Comparison of ENCODE assay signal across 13 cellular contexts in the genomic region with DNA sequence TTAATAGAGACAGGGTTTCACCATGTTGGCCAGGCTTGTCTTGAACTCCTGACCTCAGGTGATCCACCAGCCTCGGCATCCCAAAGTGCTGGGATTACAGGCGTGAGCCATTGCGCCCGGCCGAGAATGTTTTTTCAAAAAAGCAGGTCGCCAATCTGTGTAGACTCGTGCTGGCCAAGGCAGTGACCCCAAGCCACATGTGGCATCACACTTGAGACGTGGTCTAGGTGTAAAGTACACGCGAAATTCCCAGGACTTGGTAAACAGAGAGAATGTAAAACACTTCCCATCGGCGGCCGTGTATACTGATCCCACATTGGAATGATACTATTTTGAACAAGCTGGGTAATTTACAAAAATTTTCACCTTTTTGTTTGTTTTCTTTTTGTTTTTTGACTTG. TPM values are rescaled to one million over a fixed set of nuclear protein-coding genes. Genes with fewer than 3 reads are reported as not detected.
A peak's percentile ranks its signal among the peaks of the same experiment; 100 is the strongest.
DNase-seq lines count a peak whose midpoint lies in the region; ATAC-seq and TF ChIP-seq lines count a peak whose summit lies in the region.
"Had no signal": no experiment of that assay in that cellular context is flagged by ENCODE, and none has a peak within 500 bp of the region (broad histone marks: within the 10 kb centered on the region; RNA-seq: fewer than 3 reads in every experiment).

No MANE protein-coding gene starts in this region.

- H3K9me3 ChIP-seq in CD4-positive, alpha-beta T cell (ENCODE audit: control insufficient read depth, low read length): no peaks in the 10 kb centered on the region
- no peaks in the 10 kb centered on the region for H3K9me3 ChIP-seq in T-helper 17 cell (ENCODE audit: control insufficient read depth, low read length, poor library complexity, severe bottlenecking)
- H3K9me3 ChIP-seq in naive thymus-derived CD4-positive, alpha-beta T cell (ENCODE audit: control insufficient read depth in 2 of 3, low read length in 3 of 3): no peaks in the 10 kb centered on the region
- H3K9me3 ChIP-seq: SJSA1 had no signal

- no peak for DNase-seq in activated CD4-positive, alpha-beta T cell treated with anti-CD3 and anti-CD28 coated beads for 36 hours
- DNase-seq in activated CD4-positive, alpha-beta T cell treated with anti-CD3 and anti-CD28 coated beads for 4 hours: no peak
- DNase-seq in CD4-positive, alpha-beta T cell: no peak
- DNase-seq in T-helper 17 cell (no peak), D341Med (ENCODE audit: low spot score) (no peak)
- DNase-seq in naive thymus-derived CD4-positive, alpha-beta T cell: no peak
- DNase-seq in effector memory CD8-positive, alpha-beta T cell: no peak
- DNase-seq: 8988T; CD4-positive, alpha-beta memory T cell; GOT3; NK-92 treated with Interleukin-12 subunit alpha and Interleukin-12 subunit beta, amount 100 ng/mL, for 24 hours had no signal

- H3K4me3 ChIP-seq in naive thymus-derived CD4-positive, alpha-beta T cell (ENCODE audit: low read length): no peak overlapping the region
- H3K4me3 ChIP-seq: SJSA1 had no signal

- peaks cover 42 to 51% of the 10 kb centered on the region in 2 donors for H3K4me1 ChIP-seq in naive thymus-derived CD4-positive, alpha-beta T cell (ENCODE audit: control insufficient read depth in 2 of 2, insufficient read depth in 2 of 2, low read length in 2 of 2)

- no peak for TF ChIP-seq CTCF in CD4-positive, alpha-beta T cell (IDR thresholded peaks at IDR 0.05)

- POLR2A ChIA-PET in activated CD4-positive, alpha-beta T cell treated with anti-CD3 and anti-CD28 coated beads for 36 hours (lab: Charles Lee): no interaction called here
- POLR2A ChIA-PET in CD4-positive, alpha-beta T cell (lab: Charles Lee): interaction anchor here (1.0 kb wide), 1 partner anchor 158 kb away, joined by 3 read pairs; no protein-coding TSS in a partner anchor
- POLR2A ChIA-PET in naive thymus-derived CD4-positive, alpha-beta T cell (lab: Charles Lee): interaction anchor here (1.5 to 2.0 kb wide), 2 partner anchors 11 to 155 kb away, joined by 3 to 9 read pairs; a partner anchor contains a TSS

- no peak overlapping the region for H3K4me3 Mint-ChIP-seq in activated CD4-positive, alpha-beta T cell treated with anti-CD3 and anti-CD28 coated beads for 36 hours
- peak overlapping the region; percentile 20 for H3K4me3 Mint-ChIP-seq in CD4-positive, alpha-beta T cell
- no peak overlapping the region for H3K4me3 Mint-ChIP-seq in T-helper 17 cell
- no peak overlapping the region for H3K4me3 Mint-ChIP-seq in naive thymus-derived CD4-positive, alpha-beta T cell
- no peak overlapping the region for H3K4me3 Mint-ChIP-seq in effector memory CD8-positive, alpha-beta T cell
- H3K4me3 Mint-ChIP-seq: CD4-positive, alpha-beta memory T cell had no signal

- H3K27ac Mint-ChIP-seq in activated CD4-positive, alpha-beta T cell treated with anti-CD3 and anti-CD28 coated beads for 36 hours: peak overlapping the region; percentile 94
- H3K27ac Mint-ChIP-seq in CD4-positive, alpha-beta T cell: no peak overlapping the region
- H3K27ac Mint-ChIP-seq in T-helper 17 cell: peak overlapping the region; percentile 97
- peak overlapping the region in 5 of 9 donors; percentile 17 to 56 (median 34) for H3K27ac Mint-ChIP-seq in naive thymus-derived CD4-positive, alpha-beta T cell
- no peak overlapping the region for H3K27ac Mint-ChIP-seq in effector memory CD8-positive, alpha-beta T cell

- peaks cover 55% of the 10 kb centered on the region for H3K4me1 Mint-ChIP-seq in activated CD4-positive, alpha-beta T cell treated with anti-CD3 and anti-CD28 coated beads for 36 hours
- H3K4me1 Mint-ChIP-seq in CD4-positive, alpha-beta T cell (ENCODE audit: low read depth): peaks cover 57% of the 10 kb centered on the region
- H3K4me1 Mint-ChIP-seq in T-helper 17 cell: peaks cover 27% of the 10 kb centered on the region
- peaks cover 36 to 70% (median 49%) of the 10 kb centered on the region in 7 donors for H3K4me1 Mint-ChIP-seq in naive thymus-derived CD4-positive, alpha-beta T cell
- H3K4me1 Mint-ChIP-seq in effector memory CD8-positive, alpha-beta T cell (ENCODE audit: low read depth in 2 of 2): peaks cover 24 to 36% of the 10 kb centered on the region in 2 donors

- H3K36me3 ChIP-seq in naive thymus-derived CD4-positive, alpha-beta T cell (ENCODE audit: control insufficient read depth in 2 of 3, insufficient read depth in 3 of 3, low read length in 3 of 3): no peaks in the 10 kb centered on the region

- peaks cover 5% of the 10 kb centered on the region for H3K36me3 Mint-ChIP-seq in activated CD4-positive, alpha-beta T cell treated with anti-CD3 and anti-CD28 coated beads for 36 hours (ENCODE audit: low read depth)
- no peaks in the 10 kb centered on the region for H3K36me3 Mint-ChIP-seq in CD4-positive, alpha-beta T cell (ENCODE audit: low read depth)
- no peaks in the 10 kb centered on the region for H3K36me3 Mint-ChIP-seq in T-helper 17 cell (ENCODE audit: low read depth)
- H3K36me3 Mint-ChIP-seq in naive thymus-derived CD4-positive, alpha-beta T cell: no peaks in the 10 kb centered on the region
- H3K36me3 Mint-ChIP-seq in effector memory CD8-positive, alpha-beta T cell (ENCODE audit: insufficient read depth): peaks cover 11% of the 10 kb centered on the region
- H3K36me3 Mint-ChIP-seq: CD4-positive, alpha-beta memory T cell had no signal

- H3K27me3 ChIP-seq in CD4-positive, alpha-beta T cell (ENCODE audit: control insufficient read depth, insufficient read depth, low read length): no peaks in the 10 kb centered on the region
- no peaks in the 10 kb centered on the region for H3K27me3 ChIP-seq in naive thymus-derived CD4-positive, alpha-beta T cell (ENCODE audit: control insufficient read depth in 2 of 2, insufficient read depth in 2 of 2, low read length in 2 of 2)
- H3K27me3 ChIP-seq: SJSA1 had no signal

- no peaks in the 10 kb centered on the region for H3K9me3 Mint-ChIP-seq in activated CD4-positive, alpha-beta T cell treated with anti-CD3 and anti-CD28 coated beads for 36 hours (ENCODE audit: low read depth)
- H3K9me3 Mint-ChIP-seq in CD4-positive, alpha-beta T cell: no peaks in the 10 kb centered on the region
- no peaks in the 10 kb centered on the region for H3K9me3 Mint-ChIP-seq in naive thymus-derived CD4-positive, alpha-beta T cell
- H3K9me3 Mint-ChIP-seq in effector memory CD8-positive, alpha-beta T cell: no peaks in the 10 kb centered on the region
- H3K9me3 Mint-ChIP-seq: CD4-positive, alpha-beta memory T cell had no signal

- no peak for ATAC-seq in activated CD4-positive, alpha-beta T cell treated with anti-CD3 and anti-CD28 coated beads for 36 hours
- ATAC-seq in CD4-positive, alpha-beta T cell (ENCODE audit: poor library complexity): no peak
- ATAC-seq in T-helper 17 cell: no peak
- ATAC-seq in naive thymus-derived CD4-positive, alpha-beta T cell: no peak
- no peak for ATAC-seq in effector memory CD8-positive, alpha-beta T cell (replicated peaks)
- no peak for ATAC-seq in HG03432 (IDR thresholded peaks at IDR 0.05; ENCODE audit: unreplicated experiment)

- intact Hi-C loops in activated CD4-positive, alpha-beta T cell treated with anti-CD3 and anti-CD28 coated beads for 36 hours (cut with DNase I, micrococcal nuclease): loop anchor here (5.0 to 10.0 kb wide), 5 partner anchors 60 to 1220 kb away; a partner anchor contains a TSS
- intact Hi-C loops in CD4-positive, alpha-beta T cell (cut with DNase I, micrococcal nuclease): loop anchor here (5.0 to 10.0 kb wide), 3 partner anchors 43 to 920 kb away; a partner anchor contains a TSS
- intact Hi-C loops in naive thymus-derived CD4-positive, alpha-beta T cell (cut with micrococcal nuclease): loop anchor here (5.0 to 10.0 kb wide), 3 partner anchors 152 to 920 kb away; a partner anchor contains a TSS

- no peak overlapping the region for H3K27ac ChIP-seq in CD4-positive, alpha-beta T cell (ENCODE audit: low read depth, low read length)
- no peak overlapping the region for H3K27ac ChIP-seq in naive thymus-derived CD4-positive, alpha-beta T cell (ENCODE audit: low read depth, low read length)
- H3K27ac ChIP-seq: SJSA1 had no signal

- CTCF ChIA-PET in activated CD4-positive, alpha-beta T cell treated with anti-CD3 and anti-CD28 coated beads for 36 hours (lab: Charles Lee): interaction anchor here (0.6 to 3.3 kb wide), 7 partner anchors 12 to 249 kb away, joined by 3 to 35 read pairs (median 3); no protein-coding TSS in a partner anchor
- CTCF ChIA-PET in CD4-positive, alpha-beta T cell (lab: Charles Lee): interaction anchor here (0.6 to 2.2 kb wide), 4 partner anchors 14 to 253 kb away, joined by 3 to 6 read pairs (median 4); a partner anchor contains a TSS
- CTCF ChIA-PET in naive thymus-derived CD4-positive, alpha-beta T cell (lab: Charles Lee): interaction anchor here (0.6 to 2.2 kb wide), 5 partner anchors 11 to 248 kb away, joined by 3 to 8 read pairs (median 5); no protein-coding TSS in a partner anchor

- H3K27me3 Mint-ChIP-seq in activated CD4-positive, alpha-beta T cell treated with anti-CD3 and anti-CD28 coated beads for 36 hours: no peaks in the 10 kb centered on the region
- no peaks in the 10 kb centered on the region for H3K27me3 Mint-ChIP-seq in CD4-positive, alpha-beta T cell
- H3K27me3 Mint-ChIP-seq in T-helper 17 cell: no peaks in the 10 kb centered on the region
- peaks cover 0 to 4% (median 0%) of the 10 kb centered on the region in 5 donors for H3K27me3 Mint-ChIP-seq in naive thymus-derived CD4-positive, alpha-beta T cell
- peaks cover 0 to 6% of the 10 kb centered on the region in 2 donors for H3K27me3 Mint-ChIP-seq in effector memory CD8-positive, alpha-beta T cell
- H3K27me3 Mint-ChIP-seq: CD4-positive, alpha-beta memory T cell had no signal

RNA-seq across cellular contexts. Expression of a gene that starts 41.1 kb away (rescaled TPM):
- 10 to 100 TPM in 1 of 2 experiments, 1 to 10 TPM in 1; 8.3 to 10.4 TPM for total RNA-seq in activated CD4-positive, alpha-beta T cell treated with anti-CD3 and anti-CD28 coated beads for 36 hours
- total RNA-seq in CD4-positive, alpha-beta T cell: 1 to 10 TPM; 1.9 to 2.5 TPM
- total RNA-seq in T-helper 17 cell: 1 to 10 TPM; 1.9 to 2.6 TPM
- 1 to 10 TPM in 4 of 5 experiments, under 1 TPM in 1; 0.95 to 2.5 (median 1.6) TPM for total RNA-seq in naive thymus-derived CD4-positive, alpha-beta T cell
- polyA plus RNA-seq in naive thymus-derived CD4-positive, alpha-beta T cell: under 1 TPM; 0.44 to 0.85 TPM

RNA-seq across cellular contexts. Expression of a gene that starts 41.8 kb away (rescaled TPM):
- under 1 TPM; 0.56 to 0.57 TPM for total RNA-seq in activated CD4-positive, alpha-beta T cell treated with anti-CD3 and anti-CD28 coated beads for 36 hours
- under 1 TPM; 0.64 to 0.77 TPM for total RNA-seq in CD4-positive, alpha-beta T cell
- total RNA-seq in T-helper 17 cell: 1 to 10 TPM; 3.4 to 4.5 TPM
- total RNA-seq in naive thymus-derived CD4-positive, alpha-beta T cell: 1 to 10 TPM in 2 of 5 experiments, under 1 TPM in 3; 0.43 to 3.0 (median 0.79) TPM
- not detected for polyA plus RNA-seq in naive thymus-derived CD4-positive, alpha-beta T cell
- polyA plus RNA-seq: CD4-positive, alpha-beta memory T cell had no signal

Comparison
In these comparisons a context has a peak if more than half of its experiments do, and no peak if none do; other contexts are left out.
1. H3K27ac Mint-ChIP-seq: peak in activated CD4-positive, alpha-beta T cell treated with anti-CD3 and anti-CD28 coated beads for 36 hours (single experiment), T-helper 17 cell (single experiment) and naive thymus-derived CD4-positive, alpha-beta T cell (5 of 9); none in CD4-positive, alpha-beta T cell (single experiment) and effector memory CD8-positive, alpha-beta T cell (0 of 2).